In genomic region chr4:122326908-122327307, GRCh38 we compare ENCODE assay signal across 39 cellular contexts. TPM values are rescaled to one million over a fixed set of nuclear protein-coding genes. Genes with fewer than 3 reads are reported as not detected.
"Had no signal": no experiment of that assay in that cellular context is flagged by ENCODE, and none has a peak within 500 bp of the region (broad histone marks: within the 10 kb centered on the region; RNA-seq: fewer than 3 reads in every experiment).

No MANE protein-coding gene starts in this region.

- H3K4me3 Mint-ChIP-seq: activated B cell treated with CpG ODN at 0.5 μM for 24 hours; activated CD4-positive, alpha-beta memory T cell treated with anti-CD3 and anti-CD28 coated beads for 36 hours; activated CD4-positive, alpha-beta T cell treated with anti-CD3 and anti-CD28 coated beads, Interleukin-2, amount 10 ng/mL, durations not matched to agents 24 days and 14 days; activated CD8-positive, alpha-beta T cell treated with anti-CD3 and anti-CD28 coated beads for 36 hours; activated naive CD4-positive, alpha-beta T cell treated with anti-CD3 and anti-CD28 coated beads for 36 hours; activated naive CD8-positive, alpha-beta T cell treated with anti-CD3 and anti-CD28 coated beads for 36 hours; activated T-cell treated with anti-CD3 and anti-CD28 coated beads, Interleukin-2, amount 50 U/mL, for 4 hours; activated T-cell treated with anti-CD3 and anti-CD28 coated beads, Interleukin-2, amount 50 U/mL, for 72 hours; activated T-helper 1 cell treated with anti-CD3 and anti-CD28 coated beads, Interleukin-12 subunit alpha, Interleukin-12 subunit beta, Interleukin-2, Interleukin-4 antibody, amounts not matched to agents 30 ng/mL and 10 ng/mL and 1 ng/mL, durations not matched to agents 14 hours and 24 hours and 36 hours; activated T-helper 17 cell treated with anti-CD3 and anti-CD28 coated beads, Interleukin-2, amount 50 U/mL, for 72 hours; T-cell; T-helper 2 cell treated with Interferon-gamma antibody and Interleukin-4, amounts not matched to agents 5 μg/mL and 100 μg/mL, for 36 hours had no signal

- H3K27ac ChIP-seq: adrenal gland, body of pancreas, brain microvascular endothelial cell, breast epithelium, VCaP had no signal

- H3K27me3 Mint-ChIP-seq: activated B cell treated with CpG ODN at 0.5 μM for 24 hours; activated CD4-positive, alpha-beta memory T cell treated with anti-CD3 and anti-CD28 coated beads for 36 hours; activated CD4-positive, alpha-beta T cell treated with anti-CD3 and anti-CD28 coated beads, Interleukin-2, amount 10 ng/mL, durations not matched to agents 24 days and 14 days; activated CD8-positive, alpha-beta T cell treated with anti-CD3 and anti-CD28 coated beads for 36 hours; activated naive CD8-positive, alpha-beta T cell treated with anti-CD3 and anti-CD28 coated beads for 36 hours; activated T-helper 17 cell treated with anti-CD3 and anti-CD28 coated beads, Interleukin-2, amount 50 U/mL, for 72 hours; T-cell had no signal

- H3K27ac Mint-ChIP-seq: activated B cell treated with CpG ODN at 0.5 μM for 24 hours; activated CD4-positive, alpha-beta memory T cell treated with anti-CD3 and anti-CD28 coated beads for 36 hours; activated CD4-positive, alpha-beta T cell treated with anti-CD3 and anti-CD28 coated beads, Interleukin-2, amount 10 ng/mL, durations not matched to agents 24 days and 14 days; activated CD8-positive, alpha-beta T cell treated with anti-CD3 and anti-CD28 coated beads for 36 hours; activated naive CD4-positive, alpha-beta T cell treated with anti-CD3 and anti-CD28 coated beads for 36 hours; activated naive CD4-positive, alpha-beta T cell treated with anti-CD3 and anti-CD28 coated beads, Interleukin-2, amount 50 U/mL, for 72 hours; activated naive CD8-positive, alpha-beta T cell treated with anti-CD3 and anti-CD28 coated beads for 36 hours; activated T-cell treated with anti-CD3 and anti-CD28 coated beads, Interleukin-2, amount 50 U/mL, for 72 hours; activated T-helper 1 cell treated with anti-CD3 and anti-CD28 coated beads, Interleukin-12 subunit alpha, Interleukin-12 subunit beta, Interleukin-2, Interleukin-4 antibody, amounts not matched to agents 30 ng/mL and 10 ng/mL and 1 ng/mL, durations not matched to agents 14 hours and 24 hours and 36 hours; activated T-helper 17 cell treated with anti-CD3 and anti-CD28 coated beads, Interleukin-2, amount 50 U/mL, for 72 hours; T-cell; T-helper 2 cell treated with Interferon-gamma antibody and Interleukin-4, amounts not matched to agents 5 μg/mL and 100 μg/mL, for 36 hours had no signal

- ATAC-seq: activated CD8-positive, alpha-beta T cell treated with anti-CD3 and anti-CD28 coated beads for 36 hours; activated naive CD4-positive, alpha-beta T cell treated with anti-CD3 and anti-CD28 coated beads, Interleukin-2, amount 50 U/mL, for 72 hours; activated T-cell treated with anti-CD3 and anti-CD28 coated beads, Interleukin-2, amount 50 U/mL, for 4 hours; activated T-cell treated with anti-CD3 and anti-CD28 coated beads, Interleukin-2, amount 50 U/mL, for 72 hours; activated T-helper 17 cell treated with anti-CD3 and anti-CD28 coated beads, Interleukin-2, amount 50 U/mL, for 72 hours; body of pancreas; T-cell had no signal

- H3K9me3 ChIP-seq: adrenal gland, body of pancreas, breast epithelium had no signal

- FAIRE-seq: astrocyte had no signal

- H3K36me3 ChIP-seq: brain microvascular endothelial cell, breast epithelium had no signal

- H3K4me1 Mint-ChIP-seq: activated B cell treated with CpG ODN at 0.5 μM for 24 hours had no signal

- H3K4me1 ChIP-seq: adrenal gland, body of pancreas, breast epithelium had no signal

- DNase-seq: activated B cell treated with CpG ODN at 0.5 μM for 24 hours; activated CD4-positive, alpha-beta memory T cell treated with anti-CD3 and anti-CD28 coated beads for 36 hours; activated CD4-positive, alpha-beta T cell treated with anti-CD3 and anti-CD28 coated beads for 4 hours; activated CD4-positive, alpha-beta T cell treated with anti-CD3 and anti-CD28 coated beads, Interleukin-2, amount 10 ng/mL, durations not matched to agents 24 days and 14 days; activated CD4-positive, alpha-beta T cell treated with anti-CD3 and anti-CD28 coated beads, Interleukin-2, amount 50 U/mL, for 1 hour; activated CD4-positive, alpha-beta T cell treated with anti-CD3 and anti-CD28 coated beads, Interleukin-2, amount 50 U/mL, for 4 hours; activated CD4-positive, CD25-positive, alpha-beta regulatory T cell treated with anti-CD3 and anti-CD28 coated beads, Interleukin-2, amount 50 U/mL, for 72 hours; activated CD8-positive, alpha-beta memory T cell treated with anti-CD3 and anti-CD28 coated beads, Interleukin-2, amount 50 U/mL, for 4 hours; activated CD8-positive, alpha-beta T cell treated with anti-CD3 and anti-CD28 coated beads for 36 hours; activated effector memory CD4-positive, alpha-beta T cell treated with anti-CD3 and anti-CD28 coated beads, Interleukin-2, amount 50 U/mL, for 16 hours; activated gamma-delta T cell treated with Interleukin-2 at 50 U/mL for 16 hours; activated naive CD4-positive, alpha-beta T cell; activated naive CD4-positive, alpha-beta T cell treated with anti-CD3 and anti-CD28 coated beads for 36 hours; activated naive CD4-positive, alpha-beta T cell treated with anti-CD3 and anti-CD28 coated beads, Interleukin-2, amount 50 U/mL, for 16 hours; activated naive CD8-positive, alpha-beta T cell treated with anti-CD3 and anti-CD28 coated beads for 36 hours; activated T-cell treated with anti-CD3 and anti-CD28 coated beads for 4 hours; activated T-cell treated with anti-CD3 and anti-CD28 coated beads, Interleukin-2, amount 50 U/mL, for 1 hour; activated T-cell treated with anti-CD3 and anti-CD28 coated beads, Interleukin-2, amount 50 U/mL, for 4 hours; activated T-cell treated with anti-CD3 and anti-CD28 coated beads, Interleukin-2, amount 50 U/mL, for 72 hours; adrenal gland; amniotic stem cell; aorta; body of pancreas; brain microvascular endothelial cell; central memory CD4-positive, alpha-beta T cell; T-cell; T-helper 2 cell; T-helper 9 cell had no signal

- H3K4me3 ChIP-seq: adrenal gland, body of pancreas, breast epithelium had no signal

- H3K9me3 Mint-ChIP-seq: activated B cell treated with CpG ODN at 0.5 μM for 24 hours; activated CD4-positive, alpha-beta memory T cell treated with anti-CD3 and anti-CD28 coated beads for 36 hours; activated CD4-positive, alpha-beta T cell treated with anti-CD3 and anti-CD28 coated beads, Interleukin-2, amount 10 ng/mL, durations not matched to agents 24 days and 14 days; activated CD8-positive, alpha-beta T cell treated with anti-CD3 and anti-CD28 coated beads for 36 hours; activated naive CD4-positive, alpha-beta T cell treated with anti-CD3 and anti-CD28 coated beads for 36 hours; activated naive CD4-positive, alpha-beta T cell treated with anti-CD3 and anti-CD28 coated beads, Interleukin-2, amount 50 U/mL, for 72 hours; activated naive CD8-positive, alpha-beta T cell treated with anti-CD3 and anti-CD28 coated beads for 36 hours; activated T-cell treated with anti-CD3 and anti-CD28 coated beads, Interleukin-2, amount 50 U/mL, for 4 hours; activated T-cell treated with anti-CD3 and anti-CD28 coated beads, Interleukin-2, amount 50 U/mL, for 72 hours; activated T-helper 1 cell treated with anti-CD3 and anti-CD28 coated beads, Interleukin-12 subunit alpha, Interleukin-12 subunit beta, Interleukin-2, Interleukin-4 antibody, amounts not matched to agents 30 ng/mL and 10 ng/mL and 1 ng/mL, durations not matched to agents 14 hours and 24 hours and 36 hours; activated T-helper 17 cell treated with anti-CD3 and anti-CD28 coated beads, Interleukin-2, amount 50 U/mL, for 72 hours; T-cell; T-helper 2 cell treated with Interferon-gamma antibody and Interleukin-4, amounts not matched to agents 5 μg/mL and 100 μg/mL, for 36 hours had no signal

- H3K27me3 ChIP-seq: adrenal gland, body of pancreas, brain microvascular endothelial cell, breast epithelium had no signal

RNA-seq across cellular contexts. Expression of gene ADAD1, which starts 51.9 kb away (rescaled TPM):
- total RNA-seq: activated B cell treated with CpG ODN at 0.5 μM for 24 hours; activated CD4-positive, alpha-beta memory T cell treated with anti-CD3 and anti-CD28 coated beads for 36 hours; activated CD4-positive, alpha-beta T cell treated with anti-CD3 and anti-CD28 coated beads, Interleukin-2, amount 10 ng/mL, durations not matched to agents 24 days and 14 days; activated CD8-positive, alpha-beta memory T cell treated with anti-CD3 and anti-CD28 coated beads for 36 hours; activated CD8-positive, alpha-beta T cell treated with anti-CD3 and anti-CD28 coated beads for 36 hours; activated naive CD4-positive, alpha-beta T cell treated with anti-CD3 and anti-CD28 coated beads for 36 hours; activated naive CD4-positive, alpha-beta T cell treated with anti-CD3 and anti-CD28 coated beads, Interleukin-2, amount 50 U/mL, for 72 hours; activated naive CD8-positive, alpha-beta T cell treated with anti-CD3 and anti-CD28 coated beads for 36 hours; activated T-cell treated with anti-CD3 and anti-CD28 coated beads, Interleukin-2, amount 50 U/mL, for 4 hours; activated T-cell treated with anti-CD3 and anti-CD28 coated beads, Interleukin-2, amount 50 U/mL, for 72 hours; activated T-helper 1 cell treated with anti-CD3 and anti-CD28 coated beads, Interleukin-12 subunit alpha, Interleukin-12 subunit beta, Interleukin-2, Interleukin-4 antibody, amounts not matched to agents 30 ng/mL and 10 ng/mL and 1 ng/mL, durations not matched to agents 14 hours and 24 hours and 36 hours; activated T-helper 17 cell treated with anti-CD3 and anti-CD28 coated beads, Interleukin-2, amount 50 U/mL, for 72 hours; adrenal gland; aorta; astrocyte; body of pancreas; breast epithelium; cardiac septum; cerebellum; T-cell; T-helper 1 cell treated with Interleukin-12 subunit alpha and Interleukin-12 subunit beta and Interleukin-4 antibody, amounts not matched to agents 30 ng/mL and 1 ng/mL, for 36 hours had no signal
- polyA plus RNA-seq: adrenal gland, aorta had no signal
